In genomic region chr7:54166419-54166818, GRCh38 we compare ENCODE assay signal across 17 cellular contexts.
"Had no signal": no experiment of that assay in that cellular context is flagged by ENCODE, and none has a peak within 500 bp of the region (broad histone marks: within the 10 kb centered on the region; RNA-seq: fewer than 3 reads in every experiment).

No MANE protein-coding gene starts in this region.

- H3K27me3 Mint-ChIP-seq: naive thymus-derived CD4-positive, alpha-beta T cell had no signal

- H3K27ac Mint-ChIP-seq: naive thymus-derived CD4-positive, alpha-beta T cell; nephron progenitor cell; stimulated activated effector memory CD8-positive, alpha-beta T cell treated with anti-CD3 and anti-CD28 coated beads, Interleukin-12 subunit alpha, Interleukin-12 subunit beta, amount 100 ng/mL, for 72 hours had no signal

- H3K4me1 Mint-ChIP-seq: naive thymus-derived CD4-positive, alpha-beta T cell; nephron progenitor cell; stimulated activated effector memory CD8-positive, alpha-beta T cell treated with anti-CD3 and anti-CD28 coated beads, Interleukin-12 subunit alpha, Interleukin-12 subunit beta, amount 100 ng/mL, for 72 hours had no signal

- DNase-seq: effector memory CD4-positive, alpha-beta T cell; heart left ventricle; hippocampal formation; kidney glomerular epithelial cell; mammary epithelial cell; naive thymus-derived CD4-positive, alpha-beta T cell; nephron progenitor cell; right lobe of liver; stimulated activated CD4-positive, alpha-beta T cell treated with anti-CD3 and anti-CD28 coated beads, Interleukin-4, amount 100 ng/mL, for 1 hour; stimulated activated CD8-positive, alpha-beta memory T cell treated with anti-CD3 and anti-CD28 coated beads, Interleukin-4, amount 100 ng/mL, for 48 hours; stimulated activated naive CD8-positive, alpha-beta T cell treated with anti-CD3 and anti-CD28 coated beads, Interleukin-15, Interleukin-2, amounts not matched to agents 100 U/mL and 50 U/mL, for 24 hours; thyroid gland; upper lobe of left lung; uterus had no signal

- H3K9me3 Mint-ChIP-seq: nephron progenitor cell had no signal

- ATAC-seq: esophagus mucosa; heart left ventricle; left lobe of liver; naive thymus-derived CD4-positive, alpha-beta T cell; right lobe of liver; stimulated activated effector memory CD8-positive, alpha-beta T cell treated with anti-CD3 and anti-CD28 coated beads, Interleukin-12 subunit alpha, Interleukin-12 subunit beta, amount 100 ng/mL, for 72 hours; stimulated activated naive CD8-positive, alpha-beta T cell treated with anti-CD3 and anti-CD28 coated beads, Interleukin-15, Interleukin-2, amounts not matched to agents 100 U/mL and 50 U/mL, for 24 hours had no signal

- H3K4me3 Mint-ChIP-seq: naive thymus-derived CD4-positive, alpha-beta T cell; nephron progenitor cell; stimulated activated effector memory CD8-positive, alpha-beta T cell treated with anti-CD3 and anti-CD28 coated beads, Interleukin-12 subunit alpha, Interleukin-12 subunit beta, amount 100 ng/mL, for 72 hours had no signal

- H3K36me3 Mint-ChIP-seq: naive thymus-derived CD4-positive, alpha-beta T cell; stimulated activated effector memory CD8-positive, alpha-beta T cell treated with anti-CD3 and anti-CD28 coated beads, Interleukin-12 subunit alpha, Interleukin-12 subunit beta, amount 100 ng/mL, for 72 hours had no signal
